In the genomic region with DNA sequence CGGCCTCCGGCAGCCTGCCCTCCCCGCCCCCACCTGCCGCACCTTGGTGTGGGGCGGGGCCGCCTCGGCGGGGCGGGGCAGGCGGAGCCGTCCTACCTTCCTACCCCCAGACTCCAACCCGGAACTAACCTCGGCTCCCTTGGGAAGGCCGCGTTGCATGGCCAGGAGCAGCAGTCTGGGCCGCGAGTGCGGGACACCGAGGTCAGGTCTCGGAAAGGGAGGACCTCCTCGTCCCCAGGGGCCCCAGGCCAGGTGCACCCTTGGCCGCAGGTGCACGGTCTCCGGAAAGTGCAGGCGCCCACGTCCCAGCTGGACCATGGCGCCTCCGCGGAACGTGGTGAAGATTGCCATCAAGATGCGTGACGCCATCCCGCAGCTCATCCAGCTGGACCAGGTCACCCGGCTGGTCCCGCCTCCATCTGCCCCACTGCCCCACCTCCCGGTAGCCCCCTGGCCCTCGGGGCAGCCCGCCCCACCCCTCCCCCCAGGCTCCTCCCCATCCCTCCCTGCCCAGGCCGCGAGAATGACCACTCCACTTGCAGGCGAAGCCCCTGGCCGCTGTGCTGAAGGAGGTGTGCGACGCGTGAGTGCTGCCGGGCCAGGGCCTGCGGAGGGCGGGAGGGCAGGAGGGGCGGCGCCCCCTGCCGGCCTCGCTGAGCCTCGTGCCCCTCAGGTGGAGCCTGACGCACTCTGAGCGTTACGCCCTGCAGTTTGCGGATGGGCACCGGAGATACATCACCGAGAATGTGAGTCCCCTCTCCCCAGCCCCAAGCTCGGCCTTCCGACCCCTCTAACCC, we compare ENCODE assay signal across 7 cellular contexts. TPM values are rescaled to one million over a fixed set of nuclear protein-coding genes. Genes with fewer than 3 reads are reported as not detected.
DNase-seq lines count a peak whose midpoint lies in the region; ATAC-seq, FAIRE-seq and TF ChIP-seq lines count a peak whose summit lies in the region.

A gene with protein sequence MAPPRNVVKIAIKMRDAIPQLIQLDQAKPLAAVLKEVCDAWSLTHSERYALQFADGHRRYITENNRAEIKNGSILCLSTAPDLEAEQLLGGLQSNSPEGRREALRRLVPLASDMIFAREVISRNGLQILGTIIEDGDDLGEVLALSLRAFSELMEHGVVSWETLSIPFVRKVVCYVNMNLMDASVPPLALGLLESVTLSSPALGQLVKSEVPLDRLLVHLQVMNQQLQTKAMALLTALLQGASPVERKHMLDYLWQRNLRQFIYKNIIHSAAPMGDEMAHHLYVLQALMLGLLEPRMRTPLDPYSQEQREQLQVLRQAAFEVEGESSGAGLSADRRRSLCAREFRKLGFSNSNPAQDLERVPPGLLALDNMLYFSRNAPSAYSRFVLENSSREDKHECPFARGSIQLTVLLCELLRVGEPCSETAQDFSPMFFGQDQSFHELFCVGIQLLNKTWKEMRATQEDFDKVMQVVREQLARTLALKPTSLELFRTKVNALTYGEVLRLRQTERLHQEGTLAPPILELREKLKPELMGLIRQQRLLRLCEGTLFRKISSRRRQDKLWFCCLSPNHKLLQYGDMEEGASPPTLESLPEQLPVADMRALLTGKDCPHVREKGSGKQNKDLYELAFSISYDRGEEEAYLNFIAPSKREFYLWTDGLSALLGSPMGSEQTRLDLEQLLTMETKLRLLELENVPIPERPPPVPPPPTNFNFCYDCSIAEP (plus strand): TSS at position 121 of the 797 bp plus-strand sequence. CDS start 196 bp downstream, at position 317.

- DNase-seq in keratinocyte (ENCODE audit: low read depth, low spot score) (no peak), testis (peak; percentile 49), D341Med (ENCODE audit: low spot score) (no peak)
- no peak for DNase-seq in activated naive CD4-positive, alpha-beta T cell treated with anti-CD3 and anti-CD28 coated beads, Interleukin-2, amount 50 U/mL, for 16 hours

- H3K27ac ChIP-seq in HUES64 (ENCODE audit: low read depth, low read length) (no peak within 1 kb of the TSS), keratinocyte (ENCODE audit: control insufficient read depth, insufficient read depth, low read length) (peak within 1 kb of the TSS; percentile 47), testis (no peak within 1 kb of the TSS)

- H3K27me3 ChIP-seq in HUES64 (ENCODE audit: insufficient read depth, low read length) (no peaks in the 10 kb centered on the region), keratinocyte (ENCODE audit: control insufficient read depth, extremely low read depth, insufficient read depth, low read length) (no peaks in the 10 kb centered on the region), testis (no peaks in the 10 kb centered on the region)

- H3K9me3 ChIP-seq in HUES64 (ENCODE audit: insufficient read depth, low read depth, low read length) (no peaks in the 10 kb centered on the region), keratinocyte (ENCODE audit: control insufficient read depth, low read depth, low read length) (no peaks in the 10 kb centered on the region), testis (no peaks in the 10 kb centered on the region)

- no peaks in the 10 kb centered on the region for H3K9me3 Mint-ChIP-seq in brain

- no peaks in the 10 kb centered on the region for H3K27me3 Mint-ChIP-seq in brain

- ATAC-seq in HG02642 (IDR thresholded peaks at IDR 0.05; ENCODE audit: poor library complexity, unreplicated experiment) = no peak

- no peak within 1 kb of the TSS for H2AFZ ChIP-seq in keratinocyte (ENCODE audit: control insufficient read depth, low read length)

- H3K36me3 ChIP-seq in HUES64 (ENCODE audit: insufficient read depth, low read length) (peaks cover 64% of the 10 kb centered on the region), keratinocyte (ENCODE audit: control insufficient read depth in 2 of 2, extremely low read depth in 1 of 2, insufficient read depth in 2 of 2, low read length in 2 of 2) (peaks cover 41% of the 10 kb centered on the region in 2 experiments), testis (ENCODE audit: low read depth, missing control alignments) (no peaks in the 10 kb centered on the region)

- H3K9me1 ChIP-seq in keratinocyte (ENCODE audit: control insufficient read depth, extremely low read depth, insufficient read depth, low read length) = peaks cover 2% of the 10 kb centered on the region

- H3K36me3 Mint-ChIP-seq in brain = peaks cover 33% of the 10 kb centered on the region

- peak within 1 kb of the TSS in 1 of 5 experiments; percentile 82 for H3K4me3 Mint-ChIP-seq in brain

- peak; percentile 51 for FAIRE-seq in keratinocyte (lab: Jason Lieb, UNC)

- no peaks in the 10 kb centered on the region for H4K20me1 ChIP-seq in keratinocyte (ENCODE audit: control insufficient read depth, extremely low read depth, insufficient read depth, low read length)

- peak within 1 kb of the TSS; percentile 64 for H3K4me3 ChIP-seq in HUES64 (ENCODE audit: low read length)
- peak within 1 kb of the TSS; percentile 54 to 72 (median 70) for H3K4me3 ChIP-seq in keratinocyte (ENCODE audit: control insufficient read depth in 2 of 3, extremely low read depth in 1 of 3, insufficient read depth in 2 of 3, low read depth in 1 of 3, low read length in 3 of 3)
- H3K4me3 ChIP-seq in testis = peak within 1 kb of the TSS; percentile 41 to 48

- peaks cover 31% of the 10 kb centered on the region for H3K79me2 ChIP-seq in keratinocyte (ENCODE audit: control insufficient read depth, insufficient read depth, low read length)

- H3K9ac ChIP-seq in HUES64 (ENCODE audit: low read depth, low read length) = no peak within 1 kb of the TSS; the same call in 1 of the 2 replicates
- peak within 1 kb of the TSS; percentile 72 for H3K9ac ChIP-seq in keratinocyte (ENCODE audit: control insufficient read depth, extremely low read depth, insufficient read depth, low read length)

- TF ChIP-seq CTCF in brain (conservative IDR thresholded peaks at IDR 0.05) (peak in 1 of 2 experiments; percentile 49), keratinocyte (optimal IDR thresholded peaks at IDR 0.05 in 1 of 3, IDR thresholded peaks at IDR 0.05 in 1 of 3, conservative IDR thresholded peaks at IDR 0.05 in 1 of 3; ENCODE audit: extremely low read depth in 1 of 3, insufficient read depth in 2 of 3, low read length in 3 of 3) (peak; percentile 62 to 97 (median 83)), testis (IDR thresholded peaks at IDR 0.05) (peak in 1 of 3 experiments; percentile 26)

- intact Hi-C loops in testis (cut with DNase I; ENCODE audit: low total_unique reads) = no loop called here

- H3K4me1 ChIP-seq in HUES64 (ENCODE audit: insufficient read depth, low read length) = no peaks in the 10 kb centered on the region; the same call in 1 of the 2 replicates
- peaks cover 18% of the 10 kb centered on the region for H3K4me1 ChIP-seq in keratinocyte (ENCODE audit: control insufficient read depth, extremely low read depth, insufficient read depth, low read length)
- H3K4me1 ChIP-seq in testis = peaks cover 17% of the 10 kb centered on the region

- H3K27ac Mint-ChIP-seq in brain = peak within 1 kb of the TSS in 4 of 5 experiments; percentile 24 to 74 (median 43)

- no peaks in the 10 kb centered on the region for H3K4me1 Mint-ChIP-seq in brain

- no peak for TF ChIP-seq POLR2A in testis (IDR thresholded peaks at IDR 0.05)

- peak within 1 kb of the TSS; percentile 86 for H3K4me2 ChIP-seq in keratinocyte (ENCODE audit: control insufficient read depth, extremely low read depth, insufficient read depth, low read depth, low read length)

- 87% methylated on average over 59 of the region's 61 CpGs for WGBS in HUES64
- WGBS in testis, 2 donors = 33 to 34% methylated on average over 22 to 61 of the region's 61 CpGs

- dilution Hi-C loops in keratinocyte (cut with MboI; ENCODE audit: extremely low pct_ligation_motif_present, low sequenced_read_pairs) = no loop called here

RNA-seq across cellular contexts. Expression of the gene that starts here (rescaled TPM):
- 1.5 TPM for polyA plus RNA-seq in HUES64 (2013, experiment 1 of 2)
- polyA plus RNA-seq in HUES64 (2013, experiment 2 of 2) = 1.1 TPM
- polyA plus RNA-seq in brain (ENCODE audit: insufficient read depth, low read depth, low replicate concordance) = 6.5 TPM
- 21.0 to 38.7 TPM (median 23.4 TPM) in 3 replicates for polyA plus RNA-seq in keratinocyte
- 7.2 TPM for polyA plus RNA-seq in keratinocyte (2011; ENCODE audit: low read depth)
- 10.4 and 26.3 TPM in 2 replicates for polyA plus RNA-seq in keratinocyte (2011; cell fraction: cytosol; rRNA removed)
- 37.7 and 52.4 TPM in 2 replicates for polyA plus RNA-seq in keratinocyte (2011; cell fraction: nucleus; rRNA removed)
- polyA plus RNA-seq in keratinocyte (2012; ENCODE audit: low replicate concordance) = 21.4 and 27.8 TPM in 2 replicates
- polyA minus RNA-seq in keratinocyte = 17.3 to 29.4 TPM (median 24.9 TPM) in 3 replicates
- polyA minus RNA-seq in keratinocyte (2011; cell fraction: cytosol; rRNA and poly(A)+ RNA removed) = 42.6 TPM
- polyA minus RNA-seq in keratinocyte (2011; cell fraction: nucleus; rRNA and poly(A)+ RNA removed) = 24.1 and 26.5 TPM in 2 replicates
- total RNA-seq in testis = 10 to 100 TPM in 1 of 2 donors, 1 to 10 TPM in 1; 9.3 to 10.5 TPM
- 22.2 TPM for polyA plus RNA-seq in testis (ENCODE audit: insufficient read depth, low read depth, low replicate concordance)
